In the genomic region with DNA sequence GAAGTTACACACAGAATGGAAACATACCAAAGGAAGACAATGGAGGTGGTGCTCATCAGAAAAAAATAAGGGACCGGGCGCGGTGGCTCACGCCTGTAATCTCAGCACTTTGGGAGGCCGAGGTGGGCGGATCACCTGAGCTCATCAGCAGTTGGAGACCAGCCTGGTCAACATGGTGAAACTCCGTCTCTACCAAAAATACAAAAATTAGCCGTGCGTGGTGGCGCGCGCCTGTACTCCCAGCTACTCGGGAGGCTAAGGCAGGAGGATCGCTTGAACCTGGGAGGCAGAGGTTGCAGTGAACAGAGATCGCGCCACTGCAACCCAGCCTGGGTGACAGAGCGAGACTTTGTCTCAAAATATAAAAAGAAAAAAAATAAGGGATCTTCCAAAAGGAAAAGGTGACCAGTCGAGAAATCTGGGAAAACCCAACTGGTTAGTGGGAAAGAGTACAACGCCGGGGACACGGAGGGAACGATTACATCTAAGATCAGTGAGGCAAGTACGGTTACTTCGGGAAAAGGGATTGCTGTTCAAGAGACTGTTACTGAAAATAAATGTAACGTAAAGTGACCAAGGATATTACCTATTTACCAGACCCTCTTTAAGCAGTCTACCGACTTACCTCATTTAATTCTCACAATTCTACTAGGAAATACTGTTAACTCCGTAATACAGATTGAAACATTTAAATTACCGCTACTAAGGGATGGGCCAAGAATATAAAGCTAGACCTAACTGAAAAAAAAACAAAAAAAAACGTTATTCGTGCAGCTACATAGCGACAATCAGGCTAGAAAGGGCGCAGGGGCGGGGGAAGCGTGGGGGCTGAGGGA, we compare ENCODE assay signal across 8 cellular contexts. TPM values are rescaled to one million over a fixed set of nuclear protein-coding genes. Genes with fewer than 3 reads are reported as not detected.
DNase-seq lines count a peak whose midpoint lies in the region; ATAC-seq and TF ChIP-seq lines count a peak whose summit lies in the region.

No MANE protein-coding gene starts in this region.

- H3K79me2 ChIP-seq in DOHH2 (ENCODE audit: control insufficient read depth, low read length) (peaks cover 62% of the 10 kb centered on the region), neural cell (replicated peaks; ENCODE audit: insufficient read depth, low read length) (peaks cover 29% of the 10 kb centered on the region)

- no peak for ATAC-seq in HG02763 (IDR thresholded peaks at IDR 0.05; ENCODE audit: unreplicated experiment)
- no peak for ATAC-seq in HG02938 (IDR thresholded peaks at IDR 0.05; ENCODE audit: unreplicated experiment)
- no peak for ATAC-seq in GM18867 (IDR thresholded peaks at IDR 0.05; ENCODE audit: unreplicated experiment)

- H3K27me3 ChIP-seq in DOHH2 (ENCODE audit: control insufficient read depth, low read length) = no peaks in the 10 kb centered on the region
- H3K27me3 ChIP-seq in effector memory CD4-positive, alpha-beta T cell (replicated peaks; ENCODE audit: control insufficient read depth, insufficient read depth, low read length, poor library complexity, severe bottlenecking) = no peaks in the 10 kb centered on the region
- H3K27me3 ChIP-seq in neural cell (ENCODE audit: insufficient read depth, low read depth, low read length) = no peaks in the 10 kb centered on the region

- H4K20me1 ChIP-seq in DOHH2 (ENCODE audit: control insufficient read depth, insufficient read depth, low read depth, low read length) (peaks cover 15% of the 10 kb centered on the region; the same call in 1 of the 2 replicates), neural cell (ENCODE audit: insufficient read depth) (no peaks in the 10 kb centered on the region)

- no peak for TF ChIP-seq CTCF in DOHH2 (IDR thresholded peaks at IDR 0.05; ENCODE audit: low read depth, low read length, poor library complexity, severe bottlenecking)
- no peak for TF ChIP-seq CTCF in neural cell (IDR thresholded peaks at IDR 0.05; ENCODE audit: poor library complexity, severe bottlenecking)

- no peaks in the 10 kb centered on the region for H3K9me3 ChIP-seq in DOHH2 (ENCODE audit: control insufficient read depth, insufficient read depth, low read length)
- H3K9me3 ChIP-seq in effector memory CD4-positive, alpha-beta T cell (ENCODE audit: control insufficient read depth, low read length) = no peaks in the 10 kb centered on the region
- H3K9me3 ChIP-seq in neural cell (ENCODE audit: low read length) = no peaks in the 10 kb centered on the region

- H3K9me2 ChIP-seq in DOHH2 (replicated peaks; ENCODE audit: control insufficient read depth, low read length) (no peaks in the 10 kb centered on the region), neural cell (ENCODE audit: insufficient read depth, low read length) (no peaks in the 10 kb centered on the region)

- peak overlapping the region; percentile 79 for H3K9ac ChIP-seq in neural cell (ENCODE audit: low read length)

- peak overlapping the region; percentile 49 for H2AFZ ChIP-seq in neural cell (ENCODE audit: low read depth, low read length)

- H3K27ac ChIP-seq in DOHH2 (ENCODE audit: low read depth, low read length) (peak overlapping the region; percentile 92), neural cell (ENCODE audit: low read length) (peak overlapping the region; percentile 75)
- H3K27ac ChIP-seq in effector memory CD4-positive, alpha-beta T cell (ENCODE audit: insufficient read depth, low read length, poor library complexity, severe bottlenecking) = peak overlapping the region; percentile 68

- TF ChIP-seq RAD21 in neural cell (conservative IDR thresholded peaks at IDR 0.05) = no peak

- TF ChIP-seq EP300 in neural cell (conservative IDR thresholded peaks at IDR 0.05; ENCODE audit: poor library complexity, severe bottlenecking) = no peak

- H3K36me3 ChIP-seq in DOHH2 (ENCODE audit: control insufficient read depth, low read length) = peaks cover 53% of the 10 kb centered on the region
- H3K36me3 ChIP-seq in effector memory CD4-positive, alpha-beta T cell (ENCODE audit: control insufficient read depth, insufficient read depth, low read length) = peaks cover 37% of the 10 kb centered on the region
- peaks cover 20% of the 10 kb centered on the region for H3K36me3 ChIP-seq in neural cell (ENCODE audit: insufficient read depth, low read length)

- H3K4me2 ChIP-seq in DOHH2 (ENCODE audit: low read length) (peak overlapping the region; percentile 89), neural cell (ENCODE audit: low read length) (peak overlapping the region; percentile 53)

- H3K4me3 ChIP-seq in DOHH2 (ENCODE audit: low read length) = peak overlapping the region; percentile 86
- H3K4me3 ChIP-seq in effector memory CD4-positive, alpha-beta T cell (ENCODE audit: insufficient read depth, low read depth, low read length, poor library complexity, severe bottlenecking) = peak overlapping the region; percentile 78
- H3K4me3 ChIP-seq in neural cell (ENCODE audit: low read length) = peak overlapping the region; percentile 82

- DNase-seq in OCI-M1 (lab: John Stamatoyannopoulos, UW) (peak; percentile 61), NOMO-1 treated with DMSO at 0.1 percent for 48 hours (lab: John Stamatoyannopoulos, UW; ENCODE audit: unreplicated experiment) (no peak)
- DNase-seq in effector memory CD4-positive, alpha-beta T cell = peak in 1 of 3 donors; percentile 12

- H3K4me1 ChIP-seq in DOHH2 (ENCODE audit: control insufficient read depth, low read length) = peaks cover 25% of the 10 kb centered on the region
- peaks cover 17% of the 10 kb centered on the region for H3K4me1 ChIP-seq in effector memory CD4-positive, alpha-beta T cell (ENCODE audit: control insufficient read depth, insufficient read depth, low read length, poor library complexity, severe bottlenecking)

- peaks cover 19% of the 10 kb centered on the region for H3F3A ChIP-seq in DOHH2 (ENCODE audit: control insufficient read depth, insufficient read depth)
- no peaks in the 10 kb centered on the region for H3F3A ChIP-seq in neural cell (ENCODE audit: insufficient read depth, low read length, poor library complexity, severe bottlenecking)

TF ChIP-seq in neural cell, 6 proteins besides CTCF, POLR2A, EP300 and RAD21:
- TF ChIP-seq SMC3 (conservative IDR thresholded peaks at IDR 0.05; ENCODE audit: poor library complexity) = no peak
- TF ChIP-seq MXI1 (conservative IDR thresholded peaks at IDR 0.05; ENCODE audit: poor library complexity, severe bottlenecking) = no peak
- TF ChIP-seq EZH2 (IDR thresholded peaks at IDR 0.05; ENCODE audit: borderline replicate concordance, insufficient read depth, low read length, poor library complexity, severe bottlenecking) = no peak
- TF ChIP-seq TAF1 (IDR thresholded peaks at IDR 0.05; ENCODE audit: low read depth) = no peak
- TF ChIP-seq, protein P1, sequence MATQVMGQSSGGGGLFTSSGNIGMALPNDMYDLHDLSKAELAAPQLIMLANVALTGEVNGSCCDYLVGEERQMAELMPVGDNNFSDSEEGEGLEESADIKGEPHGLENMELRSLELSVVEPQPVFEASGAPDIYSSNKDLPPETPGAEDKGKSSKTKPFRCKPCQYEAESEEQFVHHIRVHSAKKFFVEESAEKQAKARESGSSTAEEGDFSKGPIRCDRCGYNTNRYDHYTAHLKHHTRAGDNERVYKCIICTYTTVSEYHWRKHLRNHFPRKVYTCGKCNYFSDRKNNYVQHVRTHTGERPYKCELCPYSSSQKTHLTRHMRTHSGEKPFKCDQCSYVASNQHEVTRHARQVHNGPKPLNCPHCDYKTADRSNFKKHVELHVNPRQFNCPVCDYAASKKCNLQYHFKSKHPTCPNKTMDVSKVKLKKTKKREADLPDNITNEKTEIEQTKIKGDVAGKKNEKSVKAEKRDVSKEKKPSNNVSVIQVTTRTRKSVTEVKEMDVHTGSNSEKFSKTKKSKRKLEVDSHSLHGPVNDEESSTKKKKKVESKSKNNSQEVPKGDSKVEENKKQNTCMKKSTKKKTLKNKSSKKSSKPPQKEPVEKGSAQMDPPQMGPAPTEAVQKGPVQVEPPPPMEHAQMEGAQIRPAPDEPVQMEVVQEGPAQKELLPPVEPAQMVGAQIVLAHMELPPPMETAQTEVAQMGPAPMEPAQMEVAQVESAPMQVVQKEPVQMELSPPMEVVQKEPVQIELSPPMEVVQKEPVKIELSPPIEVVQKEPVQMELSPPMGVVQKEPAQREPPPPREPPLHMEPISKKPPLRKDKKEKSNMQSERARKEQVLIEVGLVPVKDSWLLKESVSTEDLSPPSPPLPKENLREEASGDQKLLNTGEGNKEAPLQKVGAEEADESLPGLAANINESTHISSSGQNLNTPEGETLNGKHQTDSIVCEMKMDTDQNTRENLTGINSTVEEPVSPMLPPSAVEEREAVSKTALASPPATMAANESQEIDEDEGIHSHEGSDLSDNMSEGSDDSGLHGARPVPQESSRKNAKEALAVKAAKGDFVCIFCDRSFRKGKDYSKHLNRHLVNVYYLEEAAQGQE (IDR thresholded peaks at IDR 0.05; ENCODE audit: borderline replicate concordance) = no peak
- TF ChIP-seq POLR2AphosphoS5 (IDR thresholded peaks at IDR 0.05) = no peak

RNA-seq across cellular contexts. Expression of a gene that starts 0.8 kb away (rescaled TPM):
- polyA plus RNA-seq in neural cell = 288 and 326 TPM in 2 replicates
- polyA minus RNA-seq in neural cell = 286 and 301 TPM in 2 replicates

RNA-seq across cellular contexts. Expression of a gene that starts 1.1 kb away (rescaled TPM):
- not detected in 2 replicates for polyA plus RNA-seq in neural cell
- not detected in 2 replicates for polyA minus RNA-seq in neural cell

RNA-seq across cellular contexts. Expression of a gene that starts 31.7 kb away (rescaled TPM):
- polyA plus RNA-seq in neural cell = not detected in 2 replicates
- not detected in 2 replicates for polyA minus RNA-seq in neural cell

RNA-seq across cellular contexts. Expression of a gene that starts 38.2 kb away (rescaled TPM):
- polyA plus RNA-seq in neural cell = 1.4 and 1.8 TPM in 2 replicates
- polyA minus RNA-seq in neural cell = 2.2 and 2.9 TPM in 2 replicates

RNA-seq across cellular contexts. Expression of a gene that starts 41.8 kb away (rescaled TPM):
- 3.3 and 4.1 TPM in 2 replicates for polyA plus RNA-seq in neural cell
- polyA minus RNA-seq in neural cell = 1.9 and 2.0 TPM in 2 replicates
